Comparison of ENCODE assay signal across 13 cellular contexts in genomic region chr17:7587420-7587786, GRCh38. TPM values are rescaled to one million over a fixed set of nuclear protein-coding genes. Genes with fewer than 3 reads are reported as not detected.
DNase-seq lines count a peak whose midpoint lies in the region; ATAC-seq and TF ChIP-seq lines count a peak whose summit lies in the region.
"Had no signal": no experiment of that assay in that cellular context is flagged by ENCODE, and none has a peak within 500 bp of the region (broad histone marks: within the 10 kb centered on the region; RNA-seq: fewer than 3 reads in every experiment).

No MANE protein-coding gene starts in this region.

- DNase-seq in AG20443 (ENCODE audit: low spot score) (peak; percentile 90), HFFc6 (peak; percentile 97), astrocyte of the cerebellum (ENCODE audit: low read depth) (peak; percentile 87), mesendoderm (no peak), nephron progenitor cell (no peak), NCI-H510A (lab: John Stamatoyannopoulos, UW) (no peak)
- DNase-seq: activated T-cell treated with anti-CD3 and anti-CD28 coated beads for 4 hours, hippocampal formation, KBM-7, retina, thyroid gland had no signal

- H3K18ac ChIP-seq in mesendoderm (ENCODE audit: low read length): no peak overlapping the region

- H3K27ac Mint-ChIP-seq in HFFc6: peak overlapping the region; percentile 94
- H3K27ac Mint-ChIP-seq in nephron progenitor cell: no peak overlapping the region

- no peak overlapping the region for H4K5ac ChIP-seq in mesendoderm (ENCODE audit: low read length)

- H3K27me3 Mint-ChIP-seq in HFFc6 (ENCODE audit: insufficient read depth) (peaks cover 9% of the 10 kb centered on the region), nephron progenitor cell (ENCODE audit: low read depth, poor library complexity) (no peaks in the 10 kb centered on the region)

- H3K9me3 Mint-ChIP-seq in HFFc6: no peaks in the 10 kb centered on the region
- no peaks in the 10 kb centered on the region for H3K9me3 Mint-ChIP-seq in nephron progenitor cell

- WGBS in mesendoderm (ENCODE audit: extremely low coverage, insufficient coverage, low lambda C conversion rate): no CpG with 5 or more reads among the region's 7 CpGs

- H3K4me2 ChIP-seq in mesendoderm (ENCODE audit: low read length): no peak overlapping the region

- H3K36me3 ChIP-seq in mesendoderm (ENCODE audit: control insufficient read depth, insufficient read depth, low read length): peaks cover 1% of the 10 kb centered on the region

- no peak overlapping the region for H2AK5ac ChIP-seq in mesendoderm (ENCODE audit: low read length)

- peaks cover 27% of the 10 kb centered on the region for H3K36me3 Mint-ChIP-seq in HFFc6 (ENCODE audit: low read depth)
- H3K36me3 Mint-ChIP-seq in nephron progenitor cell (ENCODE audit: low read depth): peaks cover 23% of the 10 kb centered on the region

- H3K4ac ChIP-seq in mesendoderm (ENCODE audit: low read depth, low read length): no peak overlapping the region

- H3K4me3 Mint-ChIP-seq in HFFc6 (peak overlapping the region; percentile 75), nephron progenitor cell (no peak overlapping the region)

- no peak overlapping the region for H2BK120ac ChIP-seq in mesendoderm (ENCODE audit: low read depth, low read length)

- ATAC-seq in GM18909 (IDR thresholded peaks at IDR 0.05; ENCODE audit: poor library complexity, unreplicated experiment) (no peak), GM19463 (IDR thresholded peaks at IDR 0.05; ENCODE audit: unreplicated experiment) (no peak)

- no peak overlapping the region for H2BK15ac ChIP-seq in mesendoderm (replicated peaks; ENCODE audit: low read depth)

- peak overlapping the region; percentile 20 for H3K9ac ChIP-seq in mesendoderm (ENCODE audit: low read length)

- H3K27me3 ChIP-seq in mesendoderm (ENCODE audit: insufficient read depth, low read length, poor library complexity): no peaks in the 10 kb centered on the region
- H3K27me3 ChIP-seq: thyroid gland had no signal

- peaks cover 71% of the 10 kb centered on the region for H3K4me1 Mint-ChIP-seq in HFFc6 (ENCODE audit: low read depth)
- H3K4me1 Mint-ChIP-seq in nephron progenitor cell: peaks cover 61% of the 10 kb centered on the region

- in situ Hi-C loops in astrocyte of the cerebellum (cut with HindIII; ENCODE audit: low sequenced_read_pairs): no loop called here

- H3K4me3 ChIP-seq in astrocyte of the cerebellum (ENCODE audit: low read depth, low read length) (no peak overlapping the region), mesendoderm (ENCODE audit: low read length) (no peak overlapping the region)
- H3K4me3 ChIP-seq: thyroid gland had no signal

- H2BK5ac ChIP-seq in mesendoderm (ENCODE audit: low read length): no peak overlapping the region

- TF ChIP-seq CTCF in HFFc6 (IDR thresholded peaks at IDR 0.05) (peak; percentile 36; the same call in 1 of the 2 replicates), astrocyte of the cerebellum (IDR thresholded peaks at IDR 0.05; ENCODE audit: low read depth, low read length, missing control alignments) (no peak), nephron progenitor cell (IDR thresholded peaks at IDR 0.05) (no peak)

- peaks cover 5% of the 10 kb centered on the region for H3K79me2 ChIP-seq in mesendoderm (ENCODE audit: control insufficient read depth, insufficient read depth, low read length)

- peaks cover 7% of the 10 kb centered on the region for H3K79me1 ChIP-seq in mesendoderm (ENCODE audit: low read length)

- no peak overlapping the region for H3K56ac ChIP-seq in mesendoderm (ENCODE audit: low read length)

- no peak overlapping the region for H3K23ac ChIP-seq in mesendoderm (ENCODE audit: low read length)

- no peak overlapping the region for H4K8ac ChIP-seq in mesendoderm (ENCODE audit: low read depth, low read length)

- peaks cover 10% of the 10 kb centered on the region for H3K4me1 ChIP-seq in mesendoderm (ENCODE audit: control insufficient read depth, low read depth, low read length)

- no peak overlapping the region for H3K27ac ChIP-seq in mesendoderm (ENCODE audit: low read depth, low read length)
- H3K27ac ChIP-seq: thyroid gland had no signal

RNA-seq across cellular contexts. Expression of gene SOX15, which starts 2.5 kb away (rescaled TPM):
- 1 to 10 TPM in 1 of 6 experiments, under 1 TPM in 5; 0.62 to 1.0 (median 0.81) TPM for total RNA-seq in HFFc6 (2021; fragmentation: NEBNext Ultra II Directional; extraction: Animal tissue kit (Norgen Biotek cat#: 25700))
- 18.2 TPM for polyA plus RNA-seq in mesendoderm (2013, experiment 1 of 2)
- 18.4 TPM for polyA plus RNA-seq in mesendoderm (2013, experiment 2 of 2)

RNA-seq across cellular contexts. Expression of gene MPDU1, which starts 3.8 kb away (rescaled TPM):
- total RNA-seq in HFFc6 (2021; fragmentation: NEBNext Ultra II Directional; extraction: Animal tissue kit (Norgen Biotek cat#: 25700)): 10 to 100 TPM; 59.2 to 91.2 (median 68.6) TPM
- polyA plus RNA-seq in mesendoderm (2013, experiment 1 of 2): 101 TPM
- 96.5 TPM for polyA plus RNA-seq in mesendoderm (2013, experiment 2 of 2)

RNA-seq across cellular contexts. Expression of gene CD68, which starts 8.0 kb away (rescaled TPM):
- total RNA-seq in HFFc6 (2021; fragmentation: NEBNext Ultra II Directional; extraction: Animal tissue kit (Norgen Biotek cat#: 25700)): 10 to 100 TPM; 46.6 to 71.7 (median 68.5) TPM
- polyA plus RNA-seq in mesendoderm (2013, experiment 1 of 2): 0.44 TPM
- polyA plus RNA-seq in mesendoderm (2013, experiment 2 of 2): 0.42 TPM

RNA-seq across cellular contexts. Expression of gene SENP3, which starts 25.7 kb away (rescaled TPM):
- 10 to 100 TPM; 53.9 to 70.3 (median 60.3) TPM for total RNA-seq in HFFc6 (2021; fragmentation: NEBNext Ultra II Directional; extraction: Animal tissue kit (Norgen Biotek cat#: 25700))
- 59.2 TPM for polyA plus RNA-seq in mesendoderm (2013, experiment 1 of 2)
- 55.7 TPM for polyA plus RNA-seq in mesendoderm (2013, experiment 2 of 2)

RNA-seq across cellular contexts. Expression of gene FXR2, which starts 27.3 kb away (rescaled TPM):
- total RNA-seq in HFFc6 (2021; fragmentation: NEBNext Ultra II Directional; extraction: Animal tissue kit (Norgen Biotek cat#: 25700)): 10 to 100 TPM; 49.3 to 62.3 (median 51.5) TPM
- 22.0 TPM for polyA plus RNA-seq in mesendoderm (2013, experiment 1 of 2)
- 22.4 TPM for polyA plus RNA-seq in mesendoderm (2013, experiment 2 of 2)

Comparison
In these comparisons a context has a peak if more than half of its experiments do, and no peak if none do; other contexts are left out.
1. DNase-seq: peak in AG20443 (single experiment), HFFc6 (single experiment) and astrocyte of the cerebellum (single experiment); none in mesendoderm (single experiment), nephron progenitor cell (single experiment) and NCI-H510A (single experiment).